ENCODE assay signal across 9 cellular contexts in the genomic region with DNA sequence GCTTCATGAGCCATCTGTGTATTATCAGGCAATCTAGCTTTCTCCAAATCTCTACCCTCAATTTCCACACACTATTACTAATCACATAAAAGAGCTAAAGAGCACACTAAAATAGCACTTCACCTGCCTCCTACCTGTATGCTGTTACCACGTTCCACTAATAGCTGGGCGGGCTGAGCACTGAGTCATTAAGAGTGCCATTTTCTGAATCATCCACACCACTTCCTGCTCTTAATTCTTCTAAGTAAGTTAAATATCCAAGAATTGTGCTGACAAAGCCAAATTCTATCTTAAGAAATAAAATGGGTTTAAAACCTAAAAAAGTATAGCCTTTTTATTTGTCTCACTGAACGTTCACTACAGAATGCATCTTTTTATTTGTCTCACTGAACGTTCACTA. TPM values are rescaled to one million over a fixed set of nuclear protein-coding genes. Genes with fewer than 3 reads are reported as not detected.
A peak's percentile ranks its signal among the peaks of the same experiment; 100 is the strongest.
DNase-seq lines count a peak whose midpoint lies in the region; ATAC-seq and TF ChIP-seq lines count a peak whose summit lies in the region.
"Had no signal": no experiment of that assay in that cellular context is flagged by ENCODE, and none has a peak within 500 bp of the region (broad histone marks: within the 10 kb centered on the region; RNA-seq: fewer than 3 reads in every experiment).

No MANE protein-coding gene starts in this region.

- no peaks in the 10 kb centered on the region for H3K9me3 Mint-ChIP-seq in activated T-cell treated with anti-CD3 and anti-CD28 coated beads, Interleukin-2, amount 50 U/mL, for 72 hours

- peak overlapping the region in 1 of 2 donors; percentile 22 for H3K27ac ChIP-seq in left lung
- H3K27ac ChIP-seq in heart left ventricle: no peak overlapping the region
- H3K27ac ChIP-seq: C4-2B had no signal

- 82 to 93% (median 90%) methylated on average over 4 of the region's 4 CpGs for WGBS in heart left ventricle, 4 donors

- H3K4me3 Mint-ChIP-seq in activated T-cell treated with anti-CD3 and anti-CD28 coated beads, Interleukin-2, amount 50 U/mL, for 72 hours: peak overlapping the region; percentile 37 to 58

- TF ChIP-seq POLR2A in heart left ventricle (IDR thresholded peaks at IDR 0.05): no peak

- peaks cover 0 to 80% of the 10 kb centered on the region in 2 donors for H3K36me3 ChIP-seq in left lung
- H3K36me3 ChIP-seq in heart left ventricle: peaks cover 0 to 100% (median 90%) of the 10 kb centered on the region in 9 donors

- peak overlapping the region; percentile 56 for H3K27ac Mint-ChIP-seq in activated T-cell treated with anti-CD3 and anti-CD28 coated beads, Interleukin-2, amount 50 U/mL, for 72 hours

- ATAC-seq in activated T-cell treated with anti-CD3 and anti-CD28 coated beads, Interleukin-2, amount 50 U/mL, for 72 hours (replicated peaks in 1 of 2): peak; percentile 98 to 99
- ATAC-seq in left lung (peak; percentile 90), heart left ventricle (no peak), GM21576 (IDR thresholded peaks at IDR 0.05; ENCODE audit: unreplicated experiment) (no peak)

- DNase-seq in stimulated activated naive CD4-positive, alpha-beta T cell treated with Interleukin-2 at 50 U/mL for 16 hours (lab: John Stamatoyannopoulos, UW): peak; percentile 71
- no peak for DNase-seq in stimulated activated naive CD4-positive, alpha-beta T cell (lab: John Stamatoyannopoulos, UW)
- peak; percentile 63 to 75 for DNase-seq in activated T-cell treated with anti-CD3 and anti-CD28 coated beads, Interleukin-2, amount 50 U/mL, for 72 hours
- DNase-seq in left lung: peak in 1 of 2 donors; percentile 52
- no peak for DNase-seq in heart left ventricle
- no peak for DNase-seq in UCSD-AML1 (lab: John Stamatoyannopoulos, UW; ENCODE audit: unreplicated experiment)
- DNase-seq in NCI-H526 (lab: John Stamatoyannopoulos, UW): no peak

- peaks cover 0 to 7% of the 10 kb centered on the region in 2 donors for H3K4me1 ChIP-seq in left lung
- no peaks in the 10 kb centered on the region for H3K4me1 ChIP-seq in heart left ventricle

- H3K4me3 ChIP-seq in left lung: no peak overlapping the region
- H3K4me3 ChIP-seq in heart left ventricle: no peak overlapping the region

- intact Hi-C loops in left lung (cut with DNase I) (loop anchor here in 1 of 2 donors (10.0 kb wide), 1 partner anchor 219 kb away; no protein-coding TSS in a partner anchor), heart left ventricle (cut with DNase I) (loop anchor here in 2 of 10 donors (10.0 kb wide), 2 partner anchors 219 to 529 kb away; a partner anchor contains a TSS)

- peaks cover 37% of the 10 kb centered on the region for H3K4me1 Mint-ChIP-seq in activated T-cell treated with anti-CD3 and anti-CD28 coated beads, Interleukin-2, amount 50 U/mL, for 72 hours (ENCODE audit: low read depth)

- H3K36me3 Mint-ChIP-seq in activated T-cell treated with anti-CD3 and anti-CD28 coated beads, Interleukin-2, amount 50 U/mL, for 72 hours (ENCODE audit: insufficient read depth in 2 of 2): peaks cover 10 to 36% of the 10 kb centered on the region in 2 donors

- H3K27me3 Mint-ChIP-seq in activated T-cell treated with anti-CD3 and anti-CD28 coated beads, Interleukin-2, amount 50 U/mL, for 72 hours (ENCODE audit: low read depth): no peaks in the 10 kb centered on the region

- no peaks in the 10 kb centered on the region for H3K27me3 ChIP-seq in left lung
- no peaks in the 10 kb centered on the region for H3K27me3 ChIP-seq in heart left ventricle

- H3K9me3 ChIP-seq in left lung (no peaks in the 10 kb centered on the region), heart left ventricle (no peaks in the 10 kb centered on the region)

- TF ChIP-seq CTCF in left lung (IDR thresholded peaks at IDR 0.05) (no peak), heart left ventricle (IDR thresholded peaks at IDR 0.05) (no peak)

RNA-seq across cellular contexts. Expression of a gene that starts 35.7 kb away (rescaled TPM):
- total RNA-seq in activated T-cell treated with anti-CD3 and anti-CD28 coated beads, Interleukin-2, amount 50 U/mL, for 72 hours: 10 to 100 TPM; 24.6 to 33.1 TPM
- total RNA-seq in left lung (10 to 100 TPM; 16.9 to 23.3 TPM), heart left ventricle (10 to 100 TPM; 15.3 to 21.3 (median 18.3) TPM)
- 10 to 100 TPM in 1 of 2 donors, 1 to 10 TPM in 1; 8.2 to 17.5 TPM for polyA plus RNA-seq in heart left ventricle

Comparison
In these comparisons a context has a peak if more than half of its experiments do, and no peak if none do; other contexts are left out.
1. DNase-seq: peak in stimulated activated naive CD4-positive, alpha-beta T cell treated with Interleukin-2 at 50 U/mL for 16 hours (single experiment) and activated T-cell treated with anti-CD3 and anti-CD28 coated beads, Interleukin-2, amount 50 U/mL, for 72 hours (2 of 2); none in stimulated activated naive CD4-positive, alpha-beta T cell (0 of 6), heart left ventricle (0 of 5), UCSD-AML1 (single experiment) and NCI-H526 (0 of 2).
2. ATAC-seq: peak in activated T-cell treated with anti-CD3 and anti-CD28 coated beads, Interleukin-2, amount 50 U/mL, for 72 hours (2 of 2) and left lung (single experiment); none in heart left ventricle (0 of 4) and GM21576 (single experiment).